Comparison of ENCODE assay signal across 24 cellular contexts in genomic region chr13:41246969-41247750, GRCh38.
"Had no signal": no experiment of that assay in that cellular context is flagged by ENCODE, and none has a peak within 500 bp of the region (broad histone marks: within the 10 kb centered on the region; RNA-seq: fewer than 3 reads in every experiment).

No MANE protein-coding gene starts in this region.

- H3K4me3 ChIP-seq: breast epithelium, esophagus squamous epithelium, right lobe of liver, stomach, thyroid gland, upper lobe of left lung, vagina had no signal

- H3K4me1 ChIP-seq: breast epithelium, right lobe of liver, stomach, thyroid gland, upper lobe of left lung had no signal

- H3K36me3 ChIP-seq: thyroid gland, vagina had no signal

- H3K27me3 ChIP-seq: breast epithelium, esophagus squamous epithelium, right lobe of liver, stomach, thyroid gland, upper lobe of left lung, vagina had no signal

- H3K27ac ChIP-seq: breast epithelium, epithelial cell of prostate, esophagus squamous epithelium, right lobe of liver, stomach, thyroid gland, upper lobe of left lung, vagina had no signal

- ATAC-seq: activated CD8-positive, alpha-beta T cell treated with anti-CD3 and anti-CD28 coated beads for 36 hours; activated T-cell treated with anti-CD3 and anti-CD28 coated beads, Interleukin-2, amount 50 U/mL, for 4 hours; activated T-helper 17 cell treated with anti-CD3 and anti-CD28 coated beads, Interleukin-2, amount 50 U/mL, for 72 hours; naive thymus-derived CD4-positive, alpha-beta T cell; right lobe of liver; stimulated activated memory B cell treated with anti-CD40 and anti-IgM and Interleukin-4, amounts not matched to agents 10 μg/mL and 1 μg/mL and 100 μg/mL, for 72 hours had no signal

- DNase-seq: activated B cell treated with CpG ODN at 0.5 μM for 24 hours; activated CD4-positive, alpha-beta T cell treated with anti-CD3 and anti-CD28 coated beads, Interleukin-2, amount 50 U/mL, for 1 hour; activated CD8-positive, alpha-beta T cell treated with anti-CD3 and anti-CD28 coated beads for 36 hours; activated gamma-delta T cell treated with Interleukin-2 at 50 U/mL for 16 hours; activated naive CD4-positive, alpha-beta T cell treated with anti-CD3 and anti-CD28 coated beads, Interleukin-2, amount 50 U/mL, for 16 hours; activated T-cell treated with anti-CD3 and anti-CD28 coated beads, Interleukin-2, amount 50 U/mL, for 4 hours; amygdala; dermis blood vessel endothelial cell; effector CD8-positive, alpha-beta T cell; esophagus squamous epithelium; foreskin melanocyte; naive thymus-derived CD4-positive, alpha-beta T cell; right lobe of liver; small intestine; stimulated activated CD4-positive, alpha-beta T cell treated with anti-CD3 and anti-CD28 coated beads, Interleukin-4, amount 100 ng/mL, for 24 hours; stimulated activated CD8-positive, alpha-beta memory T cell treated with anti-CD3 and anti-CD28 coated beads, Interleukin-4, amount 100 ng/mL, for 48 hours; stomach; thyroid gland; upper lobe of left lung had no signal

- H3K9me3 ChIP-seq: breast epithelium, esophagus squamous epithelium, right lobe of liver, stomach, thyroid gland, upper lobe of left lung, vagina had no signal
